ENCODE assay signal across 26 cellular contexts in genomic region chr18:53739700-53740099, GRCh38.
"Had no signal": no experiment of that assay in that cellular context is flagged by ENCODE, and none has a peak within 500 bp of the region (broad histone marks: within the 10 kb centered on the region; RNA-seq: fewer than 3 reads in every experiment).

No MANE protein-coding gene starts in this region.

- H3K36me3 ChIP-seq: stomach, suprapubic skin, thoracic aorta, thyroid gland, tibial artery, tibial nerve, transverse colon, upper lobe of left lung, uterus, vagina had no signal

- DNase-seq: stimulated activated CD4-positive, alpha-beta T cell treated with anti-CD3 and anti-CD28 coated beads, Interleukin-2, amount 100 ng/mL, for 48 hours; stimulated activated CD4-positive, alpha-beta T cell treated with anti-CD3 and anti-CD28 coated beads, Interleukin-4, amount 100 ng/mL, for 1 hour; stimulated activated CD4-positive, alpha-beta T cell treated with anti-CD3 and anti-CD28 coated beads, Interleukin-4, amount 100 ng/mL, for 24 hours; stimulated activated CD4-positive, alpha-beta T cell treated with anti-CD3 and anti-CD28 coated beads, Interleukin-4, amount 100 ng/mL, for 4 hours; stimulated activated CD8-positive, alpha-beta memory T cell treated with anti-CD3 and anti-CD28 coated beads, Interleukin-4, amount 100 ng/mL, for 48 hours; stimulated activated naive B cell treated with anti-CD40 and anti-IgM and Interleukin-4, amounts not matched to agents 10 μg/mL and 1 μg/mL and 100 μg/mL, for 72 hours; stimulated activated naive CD4-positive, alpha-beta T cell; stimulated activated naive CD4-positive, alpha-beta T cell treated with Interleukin-2 at 50 U/mL for 16 hours; stimulated activated naive CD8-positive, alpha-beta T cell treated with anti-CD3 and anti-CD28 coated beads, Interleukin-15, amount 100 ng/mL, for 72 hours; stimulated activated naive CD8-positive, alpha-beta T cell treated with anti-CD3 and anti-CD28 coated beads, Interleukin-15, Interleukin-2, amounts not matched to agents 100 U/mL and 50 U/mL, for 24 hours; stomach; substantia nigra; testis; thyroid gland; tibial artery; transverse colon; trophoblast cell; upper lobe of left lung; uterus had no signal

- H3K27me3 ChIP-seq: stomach, suprapubic skin, testis, thyroid gland, tibial artery, tibial nerve, transverse colon, upper lobe of left lung, uterus, vagina had no signal

- H3K9me3 ChIP-seq: stomach, suprapubic skin, testis, thoracic aorta, thyroid gland, tibial artery, tibial nerve, transverse colon, upper lobe of left lung, uterus, vagina had no signal

- H3K4me3 ChIP-seq: stomach, suprapubic skin, testis, thoracic aorta, thyroid gland, tibial artery, tibial nerve, transverse colon, upper lobe of left lung, uterus, vagina had no signal

- ATAC-seq: stimulated activated effector memory CD8-positive, alpha-beta T cell treated with anti-CD3 and anti-CD28 coated beads, Interleukin-12 subunit alpha, Interleukin-12 subunit beta, amount 100 ng/mL, for 72 hours; stimulated activated memory B cell treated with anti-CD40 and anti-IgM and Interleukin-4, amounts not matched to agents 10 μg/mL and 1 μg/mL and 100 μg/mL, for 72 hours; stimulated activated naive B cell treated with anti-CD40 and anti-IgM and Interleukin-4, amounts not matched to agents 10 μg/mL and 1 μg/mL and 100 μg/mL, for 72 hours; stimulated activated naive CD8-positive, alpha-beta T cell treated with anti-CD3 and anti-CD28 coated beads, Interleukin-15, amount 100 ng/mL, for 72 hours; stimulated activated naive CD8-positive, alpha-beta T cell treated with anti-CD3 and anti-CD28 coated beads, Interleukin-15, Interleukin-2, amounts not matched to agents 100 U/mL and 50 U/mL, for 24 hours had no signal

- H3K4me1 ChIP-seq: stomach, suprapubic skin, testis, thyroid gland, tibial artery, tibial nerve, transverse colon, upper lobe of left lung, uterus, vagina had no signal

- H3K27ac ChIP-seq: stomach, suprapubic skin, testis, thoracic aorta, thyroid gland, tibial artery, tibial nerve, transverse colon, upper lobe of left lung, uterus, vagina had no signal

- FAIRE-seq: urothelium cell line had no signal
